ENCODE assay signal across 1 cellular context in the genomic region with DNA sequence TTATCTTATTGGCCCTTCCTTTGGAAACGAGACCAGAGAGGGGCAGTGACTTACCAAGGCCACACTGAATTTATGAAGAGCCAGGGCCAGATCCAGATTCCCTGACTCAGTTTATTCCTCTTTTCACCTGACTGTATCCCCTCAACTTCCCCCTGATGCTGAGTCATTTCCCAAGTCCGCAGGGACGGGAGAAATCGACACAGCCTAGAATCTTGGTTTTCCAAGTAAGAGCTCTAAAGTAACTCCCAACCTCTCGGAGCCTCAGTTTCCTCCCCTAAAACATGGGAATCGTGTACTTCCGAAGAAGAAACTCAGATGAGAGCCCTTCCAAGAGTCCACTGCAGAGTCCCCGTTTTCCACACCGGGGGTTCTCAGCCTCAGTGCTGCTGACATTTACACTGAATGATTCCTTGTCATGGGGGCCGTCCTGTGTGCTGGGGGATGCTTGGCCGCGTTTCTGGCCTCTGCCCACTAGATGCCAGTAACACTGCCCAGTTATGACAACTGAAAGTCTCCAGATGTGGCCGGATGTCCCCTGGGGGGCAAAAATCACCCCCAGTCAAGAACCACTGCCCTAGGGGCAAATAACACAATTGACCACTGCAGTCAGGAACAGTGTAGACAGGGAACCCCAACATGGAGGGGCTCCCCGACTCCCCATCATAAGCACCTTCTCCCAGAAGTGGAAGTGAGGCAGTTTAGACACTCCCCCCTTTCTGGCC.
TF ChIP-seq lines count a peak whose summit lies in the region.

No MANE protein-coding gene starts in this region.

TF ChIP-seq in HEK293, 187 proteins besides CTCF, POLR2A, EP300 and RAD21:
- TF ChIP-seq, protein P1, sequence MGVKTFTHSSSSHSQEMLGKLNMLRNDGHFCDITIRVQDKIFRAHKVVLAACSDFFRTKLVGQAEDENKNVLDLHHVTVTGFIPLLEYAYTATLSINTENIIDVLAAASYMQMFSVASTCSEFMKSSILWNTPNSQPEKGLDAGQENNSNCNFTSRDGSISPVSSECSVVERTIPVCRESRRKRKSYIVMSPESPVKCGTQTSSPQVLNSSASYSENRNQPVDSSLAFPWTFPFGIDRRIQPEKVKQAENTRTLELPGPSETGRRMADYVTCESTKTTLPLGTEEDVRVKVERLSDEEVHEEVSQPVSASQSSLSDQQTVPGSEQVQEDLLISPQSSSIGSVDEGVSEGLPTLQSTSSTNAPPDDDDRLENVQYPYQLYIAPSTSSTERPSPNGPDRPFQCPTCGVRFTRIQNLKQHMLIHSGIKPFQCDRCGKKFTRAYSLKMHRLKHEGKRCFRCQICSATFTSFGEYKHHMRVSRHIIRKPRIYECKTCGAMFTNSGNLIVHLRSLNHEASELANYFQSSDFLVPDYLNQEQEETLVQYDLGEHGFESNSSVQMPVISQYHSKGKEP (tag by site-specific recombination; IDR thresholded peaks at IDR 0.05) = no peak
- no peak for TF ChIP-seq ZNF548 (tag by site-specific recombination; IDR thresholded peaks at IDR 0.05)
- TF ChIP-seq, protein P2, sequence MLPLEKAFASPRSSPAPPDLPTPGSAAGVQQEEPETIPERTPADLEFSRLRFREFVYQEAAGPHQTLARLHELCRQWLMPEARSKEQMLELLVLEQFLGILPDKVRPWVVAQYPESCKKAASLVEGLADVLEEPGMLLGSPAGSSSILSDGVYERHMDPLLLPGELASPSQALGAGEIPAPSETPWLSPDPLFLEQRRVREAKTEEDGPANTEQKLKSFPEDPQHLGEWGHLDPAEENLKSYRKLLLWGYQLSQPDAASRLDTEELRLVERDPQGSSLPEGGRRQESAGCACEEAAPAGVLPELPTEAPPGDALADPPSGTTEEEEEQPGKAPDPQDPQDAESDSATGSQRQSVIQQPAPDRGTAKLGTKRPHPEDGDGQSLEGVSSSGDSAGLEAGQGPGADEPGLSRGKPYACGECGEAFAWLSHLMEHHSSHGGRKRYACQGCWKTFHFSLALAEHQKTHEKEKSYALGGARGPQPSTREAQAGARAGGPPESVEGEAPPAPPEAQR (tag by site-specific recombination; IDR thresholded peaks at IDR 0.05) = no peak
- peak; percentile 19; the same call in 1 of the 2 replicates for TF ChIP-seq GLIS1 (tag by site-specific recombination; IDR thresholded peaks at IDR 0.05)
